In genomic region chr2:9336534-9337354, GRCh38 we compare ENCODE assay signal across 1 cellular context.
A peak's percentile ranks its signal among the peaks of the same experiment; 100 is the strongest.
TF ChIP-seq lines count a peak whose summit lies in the region.

No MANE protein-coding gene starts in this region.

TF ChIP-seq in HepG2, 621 proteins besides CTCF, POLR2A, EP300 and RAD21 (continued from another document and continues in another):
- TF ChIP-seq, protein P1, sequence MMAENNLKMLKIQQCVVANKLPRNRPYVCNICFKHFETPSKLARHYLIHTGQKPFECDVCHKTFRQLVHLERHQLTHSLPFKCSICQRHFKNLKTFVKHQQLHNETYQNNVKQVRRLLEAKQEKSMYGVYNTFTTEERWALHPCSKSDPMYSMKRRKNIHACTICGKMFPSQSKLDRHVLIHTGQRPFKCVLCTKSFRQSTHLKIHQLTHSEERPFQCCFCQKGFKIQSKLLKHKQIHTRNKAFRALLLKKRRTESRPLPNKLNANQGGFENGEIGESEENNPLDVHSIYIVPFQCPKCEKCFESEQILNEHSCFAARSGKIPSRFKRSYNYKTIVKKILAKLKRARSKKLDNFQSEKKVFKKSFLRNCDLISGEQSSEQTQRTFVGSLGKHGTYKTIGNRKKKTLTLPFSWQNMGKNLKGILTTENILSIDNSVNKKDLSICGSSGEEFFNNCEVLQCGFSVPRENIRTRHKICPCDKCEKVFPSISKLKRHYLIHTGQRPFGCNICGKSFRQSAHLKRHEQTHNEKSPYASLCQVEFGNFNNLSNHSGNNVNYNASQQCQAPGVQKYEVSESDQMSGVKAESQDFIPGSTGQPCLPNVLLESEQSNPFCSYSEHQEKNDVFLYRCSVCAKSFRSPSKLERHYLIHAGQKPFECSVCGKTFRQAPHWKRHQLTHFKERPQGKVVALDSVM (CRISPR knock-in tag; IDR thresholded peaks at IDR 0.05) = no peak
- no peak for TF ChIP-seq CENPBD1 (CRISPR knock-in tag; IDR thresholded peaks at IDR 0.05; ENCODE audit: borderline replicate concordance, low read depth)
- no peak for TF ChIP-seq ZNF414 (CRISPR knock-in tag; IDR thresholded peaks at IDR 0.05)
- TF ChIP-seq TRIM22 (IDR thresholded peaks at IDR 0.05) = no peak
- TF ChIP-seq ZNF101 (CRISPR knock-in tag; IDR thresholded peaks at IDR 0.05; ENCODE audit: borderline replicate concordance, low read depth) = no peak
- TF ChIP-seq ZNF138 (CRISPR knock-in tag; IDR thresholded peaks at IDR 0.05; ENCODE audit: low read depth) = no peak
- peak; percentile 95 for TF ChIP-seq ZNF230 (CRISPR knock-in tag; IDR thresholded peaks at IDR 0.05)
- peak; percentile 77; the same call in 1 of the 2 replicates for TF ChIP-seq ZNF317 (CRISPR knock-in tag; IDR thresholded peaks at IDR 0.05)
- no peak for TF ChIP-seq ZKSCAN1 (IDR thresholded peaks at IDR 0.05; ENCODE audit: low read length)
- TF ChIP-seq KAT7 (CRISPR knock-in tag; IDR thresholded peaks at IDR 0.05; ENCODE audit: borderline replicate concordance) = peak; percentile 35; the same call in 1 of the 2 replicates
- TF ChIP-seq KAT2B (IDR thresholded peaks at IDR 0.05; ENCODE audit: borderline replicate concordance, low read depth, low read length) = no peak
- TF ChIP-seq ZNF879 (CRISPR knock-in tag; IDR thresholded peaks at IDR 0.05) = peak; percentile 73; the same call in 1 of the 2 replicates
- no peak for TF ChIP-seq USF2 (IDR thresholded peaks at IDR 0.05; ENCODE audit: low read depth, low read length)
- TF ChIP-seq USF2 (CRISPR knock-in tag; IDR thresholded peaks at IDR 0.05; ENCODE audit: borderline replicate concordance) = no peak
- TF ChIP-seq DNMT1 (CRISPR knock-in tag; IDR thresholded peaks at IDR 0.05) = no peak
- no peak for TF ChIP-seq ZNF10 (CRISPR knock-in tag; IDR thresholded peaks at IDR 0.05; ENCODE audit: borderline replicate concordance, low read depth)
- TF ChIP-seq ZNF75D (CRISPR knock-in tag; IDR thresholded peaks at IDR 0.05; ENCODE audit: borderline replicate concordance) = no peak
- TF ChIP-seq IKZF1 (IDR thresholded peaks at IDR 0.05) = no peak
- TF ChIP-seq, protein P2, sequence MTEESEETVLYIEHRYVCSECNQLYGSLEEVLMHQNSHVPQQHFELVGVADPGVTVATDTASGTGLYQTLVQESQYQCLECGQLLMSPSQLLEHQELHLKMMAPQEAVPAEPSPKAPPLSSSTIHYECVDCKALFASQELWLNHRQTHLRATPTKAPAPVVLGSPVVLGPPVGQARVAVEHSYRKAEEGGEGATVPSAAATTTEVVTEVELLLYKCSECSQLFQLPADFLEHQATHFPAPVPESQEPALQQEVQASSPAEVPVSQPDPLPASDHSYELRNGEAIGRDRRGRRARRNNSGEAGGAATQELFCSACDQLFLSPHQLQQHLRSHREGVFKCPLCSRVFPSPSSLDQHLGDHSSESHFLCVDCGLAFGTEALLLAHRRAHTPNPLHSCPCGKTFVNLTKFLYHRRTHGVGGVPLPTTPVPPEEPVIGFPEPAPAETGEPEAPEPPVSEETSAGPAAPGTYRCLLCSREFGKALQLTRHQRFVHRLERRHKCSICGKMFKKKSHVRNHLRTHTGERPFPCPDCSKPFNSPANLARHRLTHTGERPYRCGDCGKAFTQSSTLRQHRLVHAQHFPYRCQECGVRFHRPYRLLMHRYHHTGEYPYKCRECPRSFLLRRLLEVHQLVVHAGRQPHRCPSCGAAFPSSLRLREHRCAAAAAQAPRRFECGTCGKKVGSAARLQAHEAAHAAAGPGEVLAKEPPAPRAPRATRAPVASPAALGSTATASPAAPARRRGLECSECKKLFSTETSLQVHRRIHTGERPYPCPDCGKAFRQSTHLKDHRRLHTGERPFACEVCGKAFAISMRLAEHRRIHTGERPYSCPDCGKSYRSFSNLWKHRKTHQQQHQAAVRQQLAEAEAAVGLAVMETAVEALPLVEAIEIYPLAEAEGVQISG (CRISPR knock-in tag; IDR thresholded peaks at IDR 0.05) = peak; percentile 50; the same call in 1 of the 2 replicates
- TF ChIP-seq PITX1 (CRISPR knock-in tag; IDR thresholded peaks at IDR 0.05) = peak; percentile 77
- no peak for TF ChIP-seq ZNF839 (CRISPR knock-in tag; IDR thresholded peaks at IDR 0.05; ENCODE audit: borderline replicate concordance)
- TF ChIP-seq ZNF597 (CRISPR knock-in tag; IDR thresholded peaks at IDR 0.05) = no peak
- TF ChIP-seq ZNF530 (CRISPR knock-in tag; IDR thresholded peaks at IDR 0.05; ENCODE audit: low read depth) = no peak
- TF ChIP-seq ZFP36L1 (CRISPR knock-in tag; IDR thresholded peaks at IDR 0.05) = 0 out of 2 replicates have a peak, but pooled peaks have one; percentile 80
- TF ChIP-seq GTF3A (CRISPR knock-in tag; conservative IDR thresholded peaks at IDR 0.05) = peak; percentile 38; the same call in 1 of the 2 replicates
- no peak for TF ChIP-seq ZMYM2 (CRISPR knock-in tag; IDR thresholded peaks at IDR 0.05)
- no peak for TF ChIP-seq PRMT3 (CRISPR knock-in tag; IDR thresholded peaks at IDR 0.05; ENCODE audit: borderline replicate concordance, low read depth)
- TF ChIP-seq SKIL (CRISPR knock-in tag; IDR thresholded peaks at IDR 0.05; ENCODE audit: borderline replicate concordance) = 0 out of 2 replicates have a peak, but pooled peaks have one; percentile 36
- 0 out of 2 replicates have a peak, but pooled peaks have one; percentile 12 for TF ChIP-seq ZNF263 (CRISPR knock-in tag; IDR thresholded peaks at IDR 0.05)
- TF ChIP-seq ELK4 (CRISPR knock-in tag; IDR thresholded peaks at IDR 0.05; ENCODE audit: borderline replicate concordance) = no peak
- no peak for TF ChIP-seq SIX4 (CRISPR knock-in tag; IDR thresholded peaks at IDR 0.05)
- TF ChIP-seq HOXA3 (CRISPR knock-in tag; IDR thresholded peaks at IDR 0.05) = peak; percentile 84
- TF ChIP-seq PAXIP1 (CRISPR knock-in tag; conservative IDR thresholded peaks at IDR 0.05) = peak; percentile 97
- TF ChIP-seq SIN3B (IDR thresholded peaks at IDR 0.05; ENCODE audit: low read length) = no peak; the same call in 1 of the 2 replicates
- no peak for TF ChIP-seq ZNF296 (CRISPR knock-in tag; conservative IDR thresholded peaks at IDR 0.05)
- TF ChIP-seq ZSCAN9 (CRISPR knock-in tag; IDR thresholded peaks at IDR 0.05; ENCODE audit: borderline replicate concordance) = peak; percentile 60; the same call in 1 of the 2 replicates
- TF ChIP-seq BRD4 (CRISPR knock-in tag; IDR thresholded peaks at IDR 0.05) = peak; percentile 32; the same call in 1 of the 2 replicates
- TF ChIP-seq ZNF761 (CRISPR knock-in tag; conservative IDR thresholded peaks at IDR 0.05) = 0 out of 2 replicates have a peak, but pooled peaks have one; percentile 78
- no peak; the same call in 1 of the 2 replicates for TF ChIP-seq ZSCAN31 (CRISPR knock-in tag; IDR thresholded peaks at IDR 0.05; ENCODE audit: low read depth)
- TF ChIP-seq ZNF703 (CRISPR knock-in tag; IDR thresholded peaks at IDR 0.05; ENCODE audit: borderline replicate concordance) = peak; percentile 49; the same call in 1 of the 2 replicates
- TF ChIP-seq ZNF768 (CRISPR knock-in tag; IDR thresholded peaks at IDR 0.05) = no peak
- TF ChIP-seq KDM3A (CRISPR knock-in tag; IDR thresholded peaks at IDR 0.05; ENCODE audit: low read depth) = no peak; the same call in 1 of the 2 replicates
- TF ChIP-seq ZNF746 (CRISPR knock-in tag; IDR thresholded peaks at IDR 0.05) = peak; percentile 44; the same call in 1 of the 2 replicates
